8 cellular contexts compared by ENCODE assay signal in the genomic region with DNA sequence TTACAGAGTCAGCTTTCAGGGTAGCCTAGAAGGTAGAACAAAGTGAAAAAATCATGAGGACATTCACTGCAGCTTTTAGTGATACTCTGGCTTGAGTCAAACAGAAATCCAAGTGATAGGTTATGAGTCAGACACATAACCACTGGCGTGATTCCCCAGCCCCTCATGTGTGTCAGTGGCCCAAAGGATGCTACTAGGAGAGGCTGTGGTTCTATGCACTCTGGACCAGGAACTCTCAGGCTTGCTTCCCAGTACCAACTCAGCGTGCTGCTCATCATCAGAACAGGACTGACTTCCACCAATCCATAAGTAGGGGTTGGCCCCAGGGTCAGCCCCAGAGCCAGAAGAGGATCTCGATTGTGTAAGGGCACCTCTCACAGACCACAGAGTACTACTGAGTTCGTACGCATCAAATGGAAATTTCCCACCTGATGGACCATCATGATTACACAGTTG.
DNase-seq lines count a peak whose midpoint lies in the region; ATAC-seq and TF ChIP-seq lines count a peak whose summit lies in the region.

No MANE protein-coding gene starts in this region.

- no peak for TF ChIP-seq EP300 in upper lobe of left lung (IDR thresholded peaks at IDR 0.05)

- peak overlapping the region; percentile 4 to 29 for H3K4me3 Mint-ChIP-seq in activated T-cell treated with anti-CD3 and anti-CD28 coated beads, Interleukin-2, amount 50 U/mL, for 72 hours
- H3K4me3 Mint-ChIP-seq in stimulated activated naive B cell treated with anti-CD40 and anti-IgM and Interleukin-4, amounts not matched to agents 10 μg/mL and 1 μg/mL and 100 μg/mL, for 72 hours = no peak overlapping the region

- no peaks in the 10 kb centered on the region for H3K36me3 Mint-ChIP-seq in activated T-cell treated with anti-CD3 and anti-CD28 coated beads, Interleukin-2, amount 50 U/mL, for 72 hours (ENCODE audit: insufficient read depth in 2 of 2)
- no peaks in the 10 kb centered on the region for H3K36me3 Mint-ChIP-seq in stimulated activated naive B cell treated with anti-CD40 and anti-IgM and Interleukin-4, amounts not matched to agents 10 μg/mL and 1 μg/mL and 100 μg/mL, for 72 hours

- peak; percentile 66 for ATAC-seq in HG03039 (IDR thresholded peaks at IDR 0.05; ENCODE audit: unreplicated experiment)
- ATAC-seq in activated T-cell treated with anti-CD3 and anti-CD28 coated beads, Interleukin-2, amount 50 U/mL, for 72 hours (replicated peaks in 1 of 2) = peak; percentile 95 to 97
- peak; percentile 91 to 92 for ATAC-seq in stimulated activated naive B cell treated with anti-CD40 and anti-IgM and Interleukin-4, amounts not matched to agents 10 μg/mL and 1 μg/mL and 100 μg/mL, for 72 hours (replicated peaks)
- no peak for ATAC-seq in upper lobe of left lung (ENCODE audit: low FRiP score in 2 of 2)

- no peak for TF ChIP-seq POLR2A in testis (IDR thresholded peaks at IDR 0.05)
- no peak for TF ChIP-seq POLR2A in upper lobe of left lung (IDR thresholded peaks at IDR 0.05)

- H3K27ac Mint-ChIP-seq in activated T-cell treated with anti-CD3 and anti-CD28 coated beads, Interleukin-2, amount 50 U/mL, for 72 hours = no peak overlapping the region
- peak overlapping the region; percentile 48 for H3K27ac Mint-ChIP-seq in stimulated activated naive B cell treated with anti-CD40 and anti-IgM and Interleukin-4, amounts not matched to agents 10 μg/mL and 1 μg/mL and 100 μg/mL, for 72 hours

- intact Hi-C loops in testis (cut with DNase I; ENCODE audit: low total_unique reads) = no loop called here

- H3K27ac ChIP-seq in testis = no peak overlapping the region
- H3K27ac ChIP-seq in upper lobe of left lung = no peak overlapping the region

- H3K4me1 Mint-ChIP-seq in activated T-cell treated with anti-CD3 and anti-CD28 coated beads, Interleukin-2, amount 50 U/mL, for 72 hours (ENCODE audit: low read depth) = peaks cover 30% of the 10 kb centered on the region
- H3K4me1 Mint-ChIP-seq in stimulated activated naive B cell treated with anti-CD40 and anti-IgM and Interleukin-4, amounts not matched to agents 10 μg/mL and 1 μg/mL and 100 μg/mL, for 72 hours = peaks cover 27 to 29% of the 10 kb centered on the region in 2 donors

- H3K9me3 Mint-ChIP-seq in activated T-cell treated with anti-CD3 and anti-CD28 coated beads, Interleukin-2, amount 50 U/mL, for 72 hours = no peaks in the 10 kb centered on the region
- H3K9me3 Mint-ChIP-seq in stimulated activated naive B cell treated with anti-CD40 and anti-IgM and Interleukin-4, amounts not matched to agents 10 μg/mL and 1 μg/mL and 100 μg/mL, for 72 hours = no peaks in the 10 kb centered on the region

- 82 to 85% methylated on average over 3 to 5 of the region's 5 CpGs for WGBS in testis, 2 donors
- WGBS in upper lobe of left lung, 2 donors = 64 to 84% methylated on average over 3 to 5 of the region's 5 CpGs

- H3K36me3 ChIP-seq in testis (ENCODE audit: low read depth, missing control alignments) (no peaks in the 10 kb centered on the region), upper lobe of left lung (no peaks in the 10 kb centered on the region)

- H3K4me1 ChIP-seq in testis (no peaks in the 10 kb centered on the region), upper lobe of left lung (no peaks in the 10 kb centered on the region)

- no peak overlapping the region for H3K4me3 ChIP-seq in testis
- H3K4me3 ChIP-seq in upper lobe of left lung = no peak overlapping the region

- no peak for TF ChIP-seq CTCF in testis (IDR thresholded peaks at IDR 0.05)
- TF ChIP-seq CTCF in upper lobe of left lung (IDR thresholded peaks at IDR 0.05) = no peak

- no peaks in the 10 kb centered on the region for H3K9me3 ChIP-seq in testis
- H3K9me3 ChIP-seq in upper lobe of left lung = no peaks in the 10 kb centered on the region

- H3K27me3 ChIP-seq in testis = no peaks in the 10 kb centered on the region
- no peaks in the 10 kb centered on the region for H3K27me3 ChIP-seq in upper lobe of left lung

- DNase-seq in activated T-cell treated with anti-CD3 and anti-CD28 coated beads for 24 hours (ENCODE audit: low read depth) (peak; percentile 32), activated T-cell treated with anti-CD3 and anti-CD28 coated beads for 4 hours (no peak), testis (no peak), NCI-H748 treated with DMSO at 0.1 percent for 48 hours (lab: John Stamatoyannopoulos, UW) (no peak), upper lobe of left lung (no peak)
- peak; percentile 76 to 82 for DNase-seq in activated T-cell treated with anti-CD3 and anti-CD28 coated beads, Interleukin-2, amount 50 U/mL, for 72 hours
- DNase-seq in stimulated activated naive B cell treated with anti-CD40 and anti-IgM and Interleukin-4, amounts not matched to agents 10 μg/mL and 1 μg/mL and 100 μg/mL, for 72 hours = peak; percentile 79

- H3K27me3 Mint-ChIP-seq in activated T-cell treated with anti-CD3 and anti-CD28 coated beads, Interleukin-2, amount 50 U/mL, for 72 hours (ENCODE audit: low read depth) = peaks cover 36% of the 10 kb centered on the region
- H3K27me3 Mint-ChIP-seq in stimulated activated naive B cell treated with anti-CD40 and anti-IgM and Interleukin-4, amounts not matched to agents 10 μg/mL and 1 μg/mL and 100 μg/mL, for 72 hours = peaks cover 3 to 13% of the 10 kb centered on the region in 2 donors

Comparison
In these comparisons a context has a peak if more than half of its experiments do, and no peak if none do; other contexts are left out.
1. DNase-seq: peak in activated T-cell treated with anti-CD3 and anti-CD28 coated beads for 24 hours (single experiment), activated T-cell treated with anti-CD3 and anti-CD28 coated beads, Interleukin-2, amount 50 U/mL, for 72 hours (2 of 2) and stimulated activated naive B cell treated with anti-CD40 and anti-IgM and Interleukin-4, amounts not matched to agents 10 μg/mL and 1 μg/mL and 100 μg/mL, for 72 hours (single experiment); none in activated T-cell treated with anti-CD3 and anti-CD28 coated beads for 4 hours (single experiment), testis (single experiment), NCI-H748 treated with DMSO at 0.1 percent for 48 hours (single experiment) and upper lobe of left lung (0 of 2).
2. ATAC-seq: peak in HG03039 (single experiment), activated T-cell treated with anti-CD3 and anti-CD28 coated beads, Interleukin-2, amount 50 U/mL, for 72 hours (2 of 2) and stimulated activated naive B cell treated with anti-CD40 and anti-IgM and Interleukin-4, amounts not matched to agents 10 μg/mL and 1 μg/mL and 100 μg/mL, for 72 hours (2 of 2); none in upper lobe of left lung (0 of 2).
3. H3K4me3 Mint-ChIP-seq: peak in activated T-cell treated with anti-CD3 and anti-CD28 coated beads, Interleukin-2, amount 50 U/mL, for 72 hours (2 of 2); none in stimulated activated naive B cell treated with anti-CD40 and anti-IgM and Interleukin-4, amounts not matched to agents 10 μg/mL and 1 μg/mL and 100 μg/mL, for 72 hours (0 of 2).